Comparison of ENCODE assay signal across 17 cellular contexts in genomic region chr15:22099289-22099891, GRCh38. TPM values are rescaled to one million over a fixed set of nuclear protein-coding genes. Genes with fewer than 3 reads are reported as not detected.
DNase-seq lines count a peak whose midpoint lies in the region; ATAC-seq and TF ChIP-seq lines count a peak whose summit lies in the region.
"Not testable (repeated sequence)": the region's sequence is repeated elsewhere in the genome, so short reads cannot be mapped to it uniquely, and the experiment has no call there.
"Had no signal": no experiment of that assay in that cellular context is flagged by ENCODE, and none has a peak within 500 bp of the region (broad histone marks: within the 10 kb centered on the region; RNA-seq: fewer than 3 reads in every experiment).

No MANE protein-coding gene starts in this region.

- CTCF ChIA-PET in Panc1 (lab: Charles Lee), result not testable (repeated sequence)

- H3K27me3 ChIP-seq in Panc1 (ENCODE audit: control insufficient read depth, insufficient read depth, low read length), result not testable (repeated sequence)

- not testable (repeated sequence) for H3K4me1 ChIP-seq in Panc1 (ENCODE audit: control insufficient read depth, insufficient read depth, low read length)

- not testable (repeated sequence) for H3K36me3 ChIP-seq in Panc1 (ENCODE audit: control insufficient read depth, insufficient read depth, low read length)

- H3K4me1 Mint-ChIP-seq in activated naive CD8-positive, alpha-beta T cell treated with anti-CD3 and anti-CD28 coated beads, Interleukin-2, amount 50 U/mL, for 24 hours; stimulated activated naive CD8-positive, alpha-beta T cell treated with anti-CD3 and anti-CD28 coated beads, Interleukin-15, amount 100 ng/mL, for 72 hours: not testable (repeated sequence)

- in situ Hi-C loops in Panc1 (cut with HindIII; ENCODE audit: low pct_unique_long_range_greater_than_20kb, low sequenced_read_pairs), result not testable (repeated sequence)

- POLR2A ChIA-PET in Panc1 (lab: Charles Lee), result not testable (repeated sequence)

- not testable (repeated sequence) for H3K9me3 ChIP-seq in Panc1 (ENCODE audit: control insufficient read depth, insufficient read depth, low read depth, low read length)

- intact Hi-C loops in Panc1 (cut with micrococcal nuclease; ENCODE audit: unreplicated experiment), result not testable (repeated sequence)

- BruUV-seq in Panc1 (replicated peaks; lab: Mats Ljungman, UMichigan), result not testable (repeated sequence)

- H3K36me3 Mint-ChIP-seq in activated naive CD8-positive, alpha-beta T cell treated with anti-CD3 and anti-CD28 coated beads, Interleukin-2, amount 50 U/mL, for 24 hours (ENCODE audit: low read depth), result not testable (repeated sequence)

- not testable (repeated sequence) for H3K27ac Mint-ChIP-seq in activated naive CD8-positive, alpha-beta T cell treated with anti-CD3 and anti-CD28 coated beads, Interleukin-2, amount 50 U/mL, for 24 hours; stimulated activated naive CD8-positive, alpha-beta T cell treated with anti-CD3 and anti-CD28 coated beads, Interleukin-15, amount 100 ng/mL, for 72 hours

- not testable (repeated sequence) for H3K4me3 Mint-ChIP-seq in activated naive CD8-positive, alpha-beta T cell treated with anti-CD3 and anti-CD28 coated beads, Interleukin-2, amount 50 U/mL, for 24 hours; stimulated activated naive CD8-positive, alpha-beta T cell treated with anti-CD3 and anti-CD28 coated beads, Interleukin-15, amount 100 ng/mL, for 72 hours

- not testable (repeated sequence) for DNase-seq in Panc1 (ENCODE audit: low read depth, low spot score); activated naive CD8-positive, alpha-beta T cell treated with anti-CD3 and anti-CD28 coated beads, Interleukin-2, amount 50 U/mL, for 24 hours; stimulated activated naive CD8-positive, alpha-beta T cell treated with anti-CD3 and anti-CD28 coated beads, Interleukin-15, amount 100 ng/mL, for 72 hours

- not testable (repeated sequence) for H3K27ac ChIP-seq in Panc1 (ENCODE audit: low read length)

- not testable (repeated sequence) for TF ChIP-seq CTCF in Panc1 (IDR thresholded peaks at IDR 0.05)

- ATAC-seq in GM18502 (IDR thresholded peaks at IDR 0.05; ENCODE audit: poor library complexity, unreplicated experiment), result peak; percentile 86
- peak; percentile 83 for ATAC-seq in GM19043 (IDR thresholded peaks at IDR 0.05; ENCODE audit: low read depth, unreplicated experiment)
- peak; percentile 90 for ATAC-seq in GM21526 (IDR thresholded peaks at IDR 0.05; ENCODE audit: low FRiP score, unreplicated experiment)
- peak; percentile 82 for ATAC-seq in HG02852 (IDR thresholded peaks at IDR 0.05; ENCODE audit: unreplicated experiment)
- peak; percentile 72 for ATAC-seq in HG03103 (IDR thresholded peaks at IDR 0.05; ENCODE audit: low read depth, unreplicated experiment)
- peak; percentile 88 for ATAC-seq in Panc1
- peak; percentile 79 for ATAC-seq in activated naive CD8-positive, alpha-beta T cell treated with anti-CD3 and anti-CD28 coated beads, Interleukin-2, amount 50 U/mL, for 24 hours
- ATAC-seq in stimulated activated naive CD8-positive, alpha-beta T cell treated with anti-CD3 and anti-CD28 coated beads, Interleukin-15, amount 100 ng/mL, for 72 hours, result peak; percentile 76

- not testable (repeated sequence) for H3K4me3 ChIP-seq in Panc1 (ENCODE audit: low read depth in 2 of 2, low read length in 2 of 2)

- H3K27me3 Mint-ChIP-seq in activated naive CD8-positive, alpha-beta T cell treated with anti-CD3 and anti-CD28 coated beads, Interleukin-2, amount 50 U/mL, for 24 hours; stimulated activated naive CD8-positive, alpha-beta T cell treated with anti-CD3 and anti-CD28 coated beads, Interleukin-15, amount 100 ng/mL, for 72 hours: not testable (repeated sequence)

- not testable (repeated sequence) for H3K9me3 Mint-ChIP-seq in activated naive CD8-positive, alpha-beta T cell treated with anti-CD3 and anti-CD28 coated beads, Interleukin-2, amount 50 U/mL, for 24 hours; stimulated activated naive CD8-positive, alpha-beta T cell treated with anti-CD3 and anti-CD28 coated beads, Interleukin-15, amount 100 ng/mL, for 72 hours

RNA-seq across cellular contexts. Expression of gene OR4M2, which starts 19.1 kb away (rescaled TPM):
- total RNA-seq in Panc1 (2021; ENCODE audit: unreplicated experiment), result not detected
- polyA plus RNA-seq in Panc1 (2012; ENCODE audit: insufficient read length), result not detected
- total RNA-seq: activated naive CD8-positive, alpha-beta T cell treated with anti-CD3 and anti-CD28 coated beads for 36 hours; activated T-helper 1 cell treated with anti-CD3 and anti-CD28 coated beads, Interleukin-12 subunit alpha, Interleukin-12 subunit beta, Interleukin-2, Interleukin-4 antibody, amounts not matched to agents 30 ng/mL and 10 ng/mL and 1 ng/mL, durations not matched to agents 14 hours and 24 hours and 36 hours; body of pancreas; CD4-positive, alpha-beta memory T cell; endodermal cell; glomerular endothelial cell; NCI-H460; right cardiac atrium had no signal
- polyA plus RNA-seq: CD4-positive, alpha-beta memory T cell; ovary; right cardiac atrium had no signal
